In genomic region chr7:149473251-149473650, GRCh38 we compare ENCODE assay signal across 19 cellular contexts. TPM values are rescaled to one million over a fixed set of nuclear protein-coding genes. Genes with fewer than 3 reads are reported as not detected.
DNase-seq lines count a peak whose midpoint lies in the region; ATAC-seq, FAIRE-seq and TF ChIP-seq lines count a peak whose summit lies in the region.
"Had no signal": no experiment of that assay in that cellular context is flagged by ENCODE, and none has a peak within 500 bp of the region (broad histone marks: within the 10 kb centered on the region; RNA-seq: fewer than 3 reads in every experiment).

No MANE protein-coding gene starts in this region.

- DNase-seq in IMR-90: no peak
- DNase-seq in bronchial epithelial cell (ENCODE audit: low read depth): no peak
- peak; percentile 75 for DNase-seq in esophagus muscularis mucosa (ENCODE audit: extremely low spot score)
- DNase-seq in putamen (ENCODE audit: low spot score): peak; percentile 55
- no peak for DNase-seq in iPS-NIHi11 (ENCODE audit: low spot score)
- DNase-seq in NCI-H82 (lab: John Stamatoyannopoulos, UW): no peak
- DNase-seq in CD8-positive, alpha-beta memory T cell: no peak
- DNase-seq: C1 segment of cervical spinal cord; Caco-2; CD4-positive, alpha-beta memory T cell; DMS153; DND-41; GM23248; H7; HCEC 1CT had no signal

- in situ Hi-C loops in IMR-90 (cut with MboI; ENCODE audit: low sequenced_read_pairs): no loop called here

- no peak overlapping the region for H3K4me2 ChIP-seq in IMR-90 (ENCODE audit: low read depth, low read length)

- no peak overlapping the region for H4K5ac ChIP-seq in IMR-90 (ENCODE audit: low read depth, low read length)

- H3K27me3 ChIP-seq in IMR-90 (ENCODE audit: control insufficient read depth, insufficient read depth, low read length) (no peaks in the 10 kb centered on the region), bronchial epithelial cell (ENCODE audit: control insufficient read depth, insufficient read depth, low read length) (no peaks in the 10 kb centered on the region), esophagus muscularis mucosa (no peaks in the 10 kb centered on the region)
- H3K27me3 ChIP-seq in CD8-positive, alpha-beta memory T cell (ENCODE audit: insufficient read depth, low read length, poor library complexity, severe bottlenecking): no peaks in the 10 kb centered on the region

- H3K14ac ChIP-seq in IMR-90 (replicated peaks; ENCODE audit: low read depth, low read length): no peak overlapping the region

- H3K4me1 Mint-ChIP-seq in CD8-positive, alpha-beta memory T cell: peaks cover 0 to 4% (median 2%) of the 10 kb centered on the region in 3 donors

- no peak overlapping the region for H2BK15ac ChIP-seq in IMR-90 (ENCODE audit: low read depth, low read length)

- H3K9ac ChIP-seq in IMR-90 (ENCODE audit: low read depth, low read length): no peak overlapping the region
- H3K9ac ChIP-seq: GM23248 had no signal

- dilution Hi-C loops in IMR-90 (cut with HindIII; ENCODE audit: low sequenced_read_pairs, unreplicated experiment): no loop called here

- H2AFZ ChIP-seq in IMR-90 (replicated peaks; ENCODE audit: low read length, poor library complexity): no peak overlapping the region
- H2AFZ ChIP-seq: GM23248 had no signal

- TF ChIP-seq POLR2A in IMR-90 (IDR thresholded peaks at IDR 0.05; ENCODE audit: low read depth, low read length): no peak
- TF ChIP-seq POLR2A in esophagus muscularis mucosa (IDR thresholded peaks at IDR 0.05; ENCODE audit: low read depth): no peak

- H3K56ac ChIP-seq in IMR-90 (ENCODE audit: extremely low read depth, insufficient read depth, low read length): no peak overlapping the region

- H4K8ac ChIP-seq in IMR-90 (ENCODE audit: low read depth in 2 of 2, low read length in 2 of 2): no peak overlapping the region

- no peak overlapping the region for H3K18ac ChIP-seq in IMR-90 (ENCODE audit: low read depth, low read length)

- H3K27ac ChIP-seq in IMR-90 (ENCODE audit: insufficient read depth, low read length) (no peak overlapping the region), esophagus muscularis mucosa (replicated peaks in 1 of 4) (no peak overlapping the region)
- H3K27ac ChIP-seq in CD8-positive, alpha-beta memory T cell (ENCODE audit: low read depth, low read length): no peak overlapping the region
- H3K27ac ChIP-seq: GM23248 had no signal

- POLR2A ChIA-PET in IMR-90 (lab: Charles Lee; ENCODE audit: unreplicated experiment): no interaction called here
- POLR2A ChIA-PET in CD8-positive, alpha-beta memory T cell (lab: Charles Lee): no interaction called here

- H3K36me3 Mint-ChIP-seq in CD8-positive, alpha-beta memory T cell: peaks cover 4 to 63% (median 12%) of the 10 kb centered on the region in 3 donors

- ATAC-seq in IMR-90 (ENCODE audit: low read depth): no peak

- intact Hi-C loops in IMR-90 (cut with micrococcal nuclease) (no loop called here), esophagus muscularis mucosa (cut with DNase I) (no loop called here)

- peak overlapping the region in 1 of 8 donors; percentile 4 for H3K27ac Mint-ChIP-seq in CD8-positive, alpha-beta memory T cell

- H3K9me3 ChIP-seq in IMR-90 (ENCODE audit: control insufficient read depth, insufficient read depth, low read length) (peaks cover 2% of the 10 kb centered on the region; the same call in 1 of the 2 replicates), esophagus muscularis mucosa (no peaks in the 10 kb centered on the region)
- H3K9me3 ChIP-seq in CD8-positive, alpha-beta memory T cell (ENCODE audit: low read length): no peaks in the 10 kb centered on the region
- H3K9me3 ChIP-seq: Caco-2 had no signal

- H3K79me1 ChIP-seq in IMR-90 (ENCODE audit: low read depth in 1 of 2, low read length in 2 of 2): peaks cover 7 to 11% of the 10 kb centered on the region in 2 experiments; a peak in 3 of 4 replicates

- no peaks in the 10 kb centered on the region; the same call in 1 of the 2 replicates for H3K9me1 ChIP-seq in IMR-90 (ENCODE audit: insufficient read depth, low read length)

- no peak overlapping the region for H4K91ac ChIP-seq in IMR-90 (ENCODE audit: insufficient read depth, low read depth, low read length)

- TF ChIP-seq RAD21 in IMR-90 (IDR thresholded peaks at IDR 0.05; ENCODE audit: low read length): no peak

- H2BK120ac ChIP-seq in IMR-90 (ENCODE audit: low read depth, low read length): no peak overlapping the region

- TSS peak; percentile 60 for BruUV-seq in IMR-90 (replicated peaks; lab: Mats Ljungman, UMichigan)

- 100% methylated on average over 3 of the region's 6 CpGs; no CpG with 5 or more reads in 1 of the 2 experiments for WGBS in IMR-90 (ENCODE audit: extremely low coverage in 2 of 2, insufficient read length in 1 of 2), 2 experiments
- WGBS in esophagus muscularis mucosa: 87% methylated on average over 6 of the region's 6 CpGs

- H4K20me1 ChIP-seq in IMR-90 (ENCODE audit: insufficient read depth, low read length): no peaks in the 10 kb centered on the region

- no peak overlapping the region for H2BK20ac ChIP-seq in IMR-90 (ENCODE audit: low read depth, low read length)

- H3K4me3 ChIP-seq in IMR-90 (ENCODE audit: insufficient read depth, low read depth, low read length) (no peak overlapping the region), bronchial epithelial cell (ENCODE audit: low read depth, low read length) (no peak overlapping the region), esophagus muscularis mucosa (no peak overlapping the region)
- no peak overlapping the region for H3K4me3 ChIP-seq in CD8-positive, alpha-beta memory T cell (ENCODE audit: low read length)
- H3K4me3 ChIP-seq: GM23248 had no signal

- peaks cover 0 to 1% of the 10 kb centered on the region in 2 donors for H3K27me3 Mint-ChIP-seq in CD8-positive, alpha-beta memory T cell
- H3K27me3 Mint-ChIP-seq: CD4-positive, alpha-beta memory T cell had no signal

- H3K23ac ChIP-seq in IMR-90 (ENCODE audit: low read depth, low read length): no peak overlapping the region

- H3K4me1 ChIP-seq in IMR-90 (ENCODE audit: control insufficient read depth, insufficient read depth, low read length): no peaks in the 10 kb centered on the region
- H3K4me1 ChIP-seq in esophagus muscularis mucosa: no peaks in the 10 kb centered on the region
- H3K4me1 ChIP-seq in CD8-positive, alpha-beta memory T cell (ENCODE audit: insufficient read depth, low read length): no peaks in the 10 kb centered on the region
- H3K4me1 ChIP-seq: Caco-2 had no signal

- H2AK5ac ChIP-seq in IMR-90 (ENCODE audit: low read depth, low read length): no peak overlapping the region

- H2BK5ac ChIP-seq in IMR-90 (ENCODE audit: low read depth, low read length, poor library complexity, severe bottlenecking): no peak overlapping the region

- H2AK9ac ChIP-seq in IMR-90 (replicated peaks; ENCODE audit: low read depth, low read length, poor library complexity): no peak overlapping the region

- H3K9me3 Mint-ChIP-seq in CD8-positive, alpha-beta memory T cell: no peaks in the 10 kb centered on the region
- H3K9me3 Mint-ChIP-seq: CD4-positive, alpha-beta memory T cell had no signal

- FAIRE-seq in bronchial epithelial cell (lab: Jason Lieb, UNC): peak; percentile 28
- FAIRE-seq: G401.6, GM12892, GM19239, H1 had no signal

- no peak overlapping the region for H3K4me3 Mint-ChIP-seq in CD8-positive, alpha-beta memory T cell

- peaks cover 57% of the 10 kb centered on the region for H3K36me3 ChIP-seq in IMR-90 (ENCODE audit: control insufficient read depth, insufficient read depth, low read length)
- H3K36me3 ChIP-seq in bronchial epithelial cell (ENCODE audit: control insufficient read depth, insufficient read depth, low read length): peaks cover 27% of the 10 kb centered on the region
- peaks cover 49 to 74% (median 71%) of the 10 kb centered on the region in 4 donors for H3K36me3 ChIP-seq in esophagus muscularis mucosa
- H3K36me3 ChIP-seq in CD8-positive, alpha-beta memory T cell (ENCODE audit: insufficient read depth, low read length): peaks cover 26% of the 10 kb centered on the region

- no peak for TF ChIP-seq EP300 in esophagus muscularis mucosa (IDR thresholded peaks at IDR 0.05)

- CTCF ChIA-PET in IMR-90 (lab: Yijun Ruan, JAX): no interaction called here
- CTCF ChIA-PET in CD8-positive, alpha-beta memory T cell (lab: Charles Lee): no interaction called here

- TF ChIP-seq CTCF in IMR-90 (conservative IDR thresholded peaks at IDR 0.05; ENCODE audit: low read depth, low read length) (no peak), bronchial epithelial cell (IDR thresholded peaks at IDR 0.05; ENCODE audit: insufficient read depth, low read length, severe bottlenecking) (no peak), esophagus muscularis mucosa (IDR thresholded peaks at IDR 0.05) (no peak)

- no peak overlapping the region for H3K4ac ChIP-seq in IMR-90 (ENCODE audit: low read depth, low read length)

TF ChIP-seq in IMR-90, 13 proteins besides CTCF, POLR2A, EP300 and RAD21 (continues in another document):
- TF ChIP-seq FOS (IDR thresholded peaks at IDR 0.05; ENCODE audit: low read depth, low read length): no peak
- no peak for TF ChIP-seq CEBPB (IDR thresholded peaks at IDR 0.05; ENCODE audit: low read depth, low read length)
- TF ChIP-seq RCOR1 (IDR thresholded peaks at IDR 0.05; ENCODE audit: insufficient replicate concordance, low read length): no peak
- TF ChIP-seq SMC3 (IDR thresholded peaks at IDR 0.05; ENCODE audit: low read depth, low read length): no peak
- no peak for TF ChIP-seq MAFK (IDR thresholded peaks at IDR 0.05; ENCODE audit: low read depth, low read length)

RNA-seq across cellular contexts. Expression of gene ZNF777, which starts 12.4 kb away (rescaled TPM):
- total RNA-seq in IMR-90 (2012; rRNA removed): 3.2 and 3.6 TPM in 2 replicates
- polyA plus RNA-seq in IMR-90 (2012; rRNA removed): 6.5 and 7.9 TPM in 2 replicates
- 4.9 and 7.9 TPM in 2 replicates for polyA plus RNA-seq in IMR-90 (2012; cell fraction: cytosol; rRNA removed)
- 5.6 and 10.0 TPM in 2 replicates for polyA plus RNA-seq in IMR-90 (2012; cell fraction: nucleus; rRNA removed; ENCODE audit: low replicate concordance)
- total RNA-seq in bronchial epithelial cell: 5.8 and 6.6 TPM in 2 replicates
- total RNA-seq in esophagus muscularis mucosa: 10 to 100 TPM in 3 of 4 donors, 1 to 10 TPM in 1; 6.6 to 17.4 (median 13.7) TPM
- 10 to 100 TPM; 21.9 to 22.1 TPM for total RNA-seq in CD8-positive, alpha-beta memory T cell
- 3.7 TPM for polyA plus RNA-seq in CD8-positive, alpha-beta memory T cell

RNA-seq across cellular contexts. Expression of gene ZNF746, which starts 24.4 kb away (rescaled TPM):
- total RNA-seq in IMR-90 (2012; rRNA removed) (6.6 and 6.7 TPM in 2 replicates), bronchial epithelial cell (15.0 and 16.1 TPM in 2 replicates), esophagus muscularis mucosa (10 to 100 TPM; 20.9 to 28.7 (median 27.9) TPM)
- polyA plus RNA-seq in IMR-90 (2012; rRNA removed): 8.4 and 8.5 TPM in 2 replicates
- polyA plus RNA-seq in IMR-90 (2012; cell fraction: cytosol; rRNA removed): 5.3 and 8.5 TPM in 2 replicates
- polyA plus RNA-seq in IMR-90 (2012; cell fraction: nucleus; rRNA removed; ENCODE audit: low replicate concordance): 17.7 and 29.3 TPM in 2 replicates
- total RNA-seq in CD8-positive, alpha-beta memory T cell: 10 to 100 TPM; 19.9 to 21.3 TPM
- 13.9 TPM for polyA plus RNA-seq in CD8-positive, alpha-beta memory T cell

Comparison
In these comparisons a context has a peak if more than half of its experiments do, and no peak if none do; other contexts are left out.
1. DNase-seq: peak in esophagus muscularis mucosa (single experiment) and putamen (single experiment); none in IMR-90 (single experiment), bronchial epithelial cell (single experiment), iPS-NIHi11 (single experiment), NCI-H82 (single experiment) and CD8-positive, alpha-beta memory T cell (0 of 5).